19 cellular contexts compared by ENCODE assay signal in the genomic region with DNA sequence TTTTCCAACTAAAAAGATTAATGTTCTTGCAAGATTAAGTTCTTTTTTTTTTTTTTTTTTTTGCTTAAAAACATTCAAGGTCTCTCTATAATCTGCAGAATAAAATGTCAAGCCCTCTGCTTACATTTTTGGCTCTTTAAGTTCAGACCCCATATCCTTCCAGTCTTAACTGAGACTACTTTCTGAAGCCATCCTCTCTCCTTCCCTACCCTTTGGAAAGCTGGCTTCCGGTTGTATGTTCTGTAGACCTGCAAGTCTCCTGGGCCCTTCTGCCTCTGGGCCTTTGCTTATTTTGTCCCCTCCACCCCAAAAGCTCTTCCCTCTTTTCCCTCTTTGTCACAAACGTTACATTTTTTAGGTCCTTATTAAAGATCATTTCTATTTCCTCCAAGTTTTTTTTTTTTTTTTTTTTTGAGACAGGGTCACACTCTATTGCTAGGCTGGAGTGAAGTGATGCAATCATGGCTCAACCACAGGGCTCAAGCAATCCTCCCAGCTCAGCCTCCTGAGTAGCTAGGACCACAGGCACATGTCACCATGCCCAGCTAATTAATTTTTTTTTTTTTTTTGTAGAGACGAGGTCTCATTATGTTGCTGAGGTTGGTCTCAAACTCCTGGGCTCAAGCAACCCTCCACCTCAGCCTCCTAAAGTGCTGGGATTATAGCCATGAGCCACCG. TPM values are rescaled to one million over a fixed set of nuclear protein-coding genes. Genes with fewer than 3 reads are reported as not detected.
DNase-seq lines count a peak whose midpoint lies in the region; ATAC-seq and TF ChIP-seq lines count a peak whose summit lies in the region.
"Had no signal": no experiment of that assay in that cellular context is flagged by ENCODE, and none has a peak within 500 bp of the region (broad histone marks: within the 10 kb centered on the region; RNA-seq: fewer than 3 reads in every experiment).

No MANE protein-coding gene starts in this region.

- H3K4me1 ChIP-seq in HCT116 (ENCODE audit: control insufficient read depth in 1 of 2, insufficient read depth in 2 of 2, low read length in 2 of 2) = no peaks in the 10 kb centered on the region
- H3K4me1 ChIP-seq in OCI-LY3 (ENCODE audit: low read length) = peaks cover 6% of the 10 kb centered on the region; the same call in 1 of the 2 replicates
- H3K4me1 ChIP-seq: lower lobe of right lung, psoas muscle, thyroid gland, vagina had no signal

- TF ChIP-seq POLR2A in HCT116 (IDR thresholded peaks at IDR 0.05; ENCODE audit: borderline replicate concordance, extremely low read depth, insufficient read depth, insufficient read length) = no peak

- peaks cover 8 to 44% (median 22%) of the 10 kb centered on the region in 5 donors for H3K27me3 Mint-ChIP-seq in naive thymus-derived CD8-positive, alpha-beta T cell

- DNase-seq in AG10803 (ENCODE audit: low read depth) = peak; percentile 17
- DNase-seq in HCT116 (ENCODE audit: low read depth, low spot score) = no peak
- peak; percentile 28 for DNase-seq in choroid plexus epithelial cell (ENCODE audit: low read depth)
- DNase-seq in GOT3 (lab: John Stamatoyannopoulos, UW) = no peak
- DNase-seq in naive thymus-derived CD8-positive, alpha-beta T cell = no peak
- DNase-seq in activated naive CD4-positive, alpha-beta T cell (lab: John Stamatoyannopoulos, UW) = no peak

- H3K9ac ChIP-seq in HCT116 (ENCODE audit: low read length) = no peak overlapping the region
- H3K9ac ChIP-seq in OCI-LY3 (ENCODE audit: low read length) = peak overlapping the region; percentile 34; the same call in 1 of the 2 replicates

- H3K79me2 ChIP-seq in HCT116 (ENCODE audit: insufficient read depth, low read length) (no peaks in the 10 kb centered on the region), OCI-LY3 (ENCODE audit: low read length) (no peaks in the 10 kb centered on the region)

- H3K9me3 Mint-ChIP-seq in naive thymus-derived CD8-positive, alpha-beta T cell = peaks cover 0 to 7% (median 0%) of the 10 kb centered on the region in 9 donors
- H3K9me3 Mint-ChIP-seq: activated CD4-positive, alpha-beta T cell treated with anti-CD3 and anti-CD28 coated beads, Interleukin-2, amount 10 ng/mL, durations not matched to agents 7 days and 5 days; activated naive CD8-positive, alpha-beta T cell treated with anti-CD3 and anti-CD28 coated beads for 36 hours had no signal

- no peak overlapping the region for H3K27ac Mint-ChIP-seq in naive thymus-derived CD8-positive, alpha-beta T cell
- H3K27ac Mint-ChIP-seq: activated CD4-positive, alpha-beta T cell treated with anti-CD3 and anti-CD28 coated beads, Interleukin-2, amount 10 ng/mL, durations not matched to agents 7 days and 5 days; activated naive CD8-positive, alpha-beta T cell treated with anti-CD3 and anti-CD28 coated beads for 36 hours; naive thymus-derived CD4-positive, alpha-beta T cell had no signal

- no peak overlapping the region for H3K4me3 Mint-ChIP-seq in naive thymus-derived CD8-positive, alpha-beta T cell
- H3K4me3 Mint-ChIP-seq: activated CD4-positive, alpha-beta T cell treated with anti-CD3 and anti-CD28 coated beads, Interleukin-2, amount 10 ng/mL, durations not matched to agents 7 days and 5 days; activated naive CD8-positive, alpha-beta T cell treated with anti-CD3 and anti-CD28 coated beads for 36 hours; naive thymus-derived CD4-positive, alpha-beta T cell had no signal

- RAD21 ChIA-PET in HCT116 (lab: Charles Lee; ENCODE audit: low non-redundant PET in 1 of 2, low total read pairs in 2 of 2, uncharacterized antibody in 2 of 2, unreplicated experiment in 2 of 2) = interaction anchor here in 1 of 2 experiments (0.7 to 1.0 kb wide), 3 partner anchors 126 to 381 kb away, joined by 3 to 6 read pairs (median 4); no protein-coding TSS in a partner anchor

- H3K27ac ChIP-seq in HCT116 (ENCODE audit: low read depth, low read length) (no peak overlapping the region), OCI-LY3 (ENCODE audit: low read length) (no peak overlapping the region)
- H3K27ac ChIP-seq: lower lobe of right lung, psoas muscle, thyroid gland, vagina, VCaP had no signal

- intact Hi-C loops in HCT116 (cut with micrococcal nuclease) = loop anchor here (1.0 to 10.0 kb wide), 3 partner anchors 130 to 424 kb away; no protein-coding TSS in a partner anchor

- TF ChIP-seq CTCF in AG10803 (conservative IDR thresholded peaks at IDR 0.05; ENCODE audit: low read length) = no peak
- TF ChIP-seq CTCF in HCT116 (IDR thresholded peaks at IDR 0.05 in 2 of 3, conservative IDR thresholded peaks at IDR 0.05 in 1 of 3; ENCODE audit: borderline replicate concordance in 1 of 3, insufficient read depth in 1 of 3, low read depth in 2 of 3, low read length in 2 of 3) = no peak
- no peak for TF ChIP-seq CTCF in OCI-LY3 (IDR thresholded peaks at IDR 0.05; ENCODE audit: low read depth, low read length)
- no peak for TF ChIP-seq CTCF in choroid plexus epithelial cell (conservative IDR thresholded peaks at IDR 0.05; ENCODE audit: low read depth, low read length)

- no peaks in the 10 kb centered on the region for H4K20me1 ChIP-seq in HCT116 (ENCODE audit: insufficient read depth)
- H4K20me1 ChIP-seq in OCI-LY3 (ENCODE audit: insufficient read depth, low read length) = no peaks in the 10 kb centered on the region

- H3K4me2 ChIP-seq in HCT116 (ENCODE audit: low read length) (no peak overlapping the region), OCI-LY3 (ENCODE audit: low read length) (peak overlapping the region; percentile 83)

- no TSS peak for BruUV-seq in HCT116 (replicated peaks; lab: Mats Ljungman, UMichigan)

- TF ChIP-seq RAD21 in HCT116 (IDR thresholded peaks at IDR 0.05; ENCODE audit: low read depth) = no peak

- H3K36me3 ChIP-seq in HCT116 (ENCODE audit: control insufficient read depth in 1 of 2, insufficient read depth in 2 of 2, low read length in 2 of 2) (no peaks in the 10 kb centered on the region), OCI-LY3 (replicated peaks; ENCODE audit: low read depth, low read length) (no peaks in the 10 kb centered on the region)
- H3K36me3 ChIP-seq: MG63, thyroid gland, vagina had no signal

- H3K4me3 ChIP-seq in AG10803 (ENCODE audit: low read length) (no peak overlapping the region), HCT116 (replicated peaks in 1 of 2; ENCODE audit: low read depth in 1 of 2, low read length in 2 of 2) (no peak overlapping the region), OCI-LY3 (ENCODE audit: low read length) (peak overlapping the region; percentile 73), choroid plexus epithelial cell (ENCODE audit: low read depth, low read length) (no peak overlapping the region)
- H3K4me3 ChIP-seq: lower lobe of right lung, MG63, psoas muscle, thyroid gland, vagina had no signal

- H3K9me3 ChIP-seq in HCT116 (ENCODE audit: control insufficient read depth in 1 of 2, insufficient read depth in 1 of 2, low read depth in 1 of 2, low read length in 2 of 2) (no peaks in the 10 kb centered on the region), OCI-LY3 (ENCODE audit: insufficient read depth, low read length) (no peaks in the 10 kb centered on the region)
- H3K9me3 ChIP-seq: lower lobe of right lung, MG63, psoas muscle, thyroid gland, vagina had no signal

- CTCF ChIA-PET in HCT116 (lab: Charles Lee) = interaction anchor here (0.7 to 1.6 kb wide), 11 partner anchors 9 to 690 kb away, joined by 3 to 11 read pairs (median 3); no protein-coding TSS in a partner anchor

- H2AFZ ChIP-seq in HCT116 (ENCODE audit: low read depth, low read length, poor library complexity, severe bottlenecking) (peak overlapping the region; percentile 87), OCI-LY3 (ENCODE audit: low read depth, low read length) (peak overlapping the region; percentile 97)

- H3K9me2 ChIP-seq in HCT116 (ENCODE audit: insufficient read depth) = no peaks in the 10 kb centered on the region

- POLR2A ChIA-PET in HCT116 (lab: Charles Lee) = interaction anchor here (0.7 to 1.4 kb wide), 2 partner anchors 9 to 103 kb away, joined by 3 read pairs; no protein-coding TSS in a partner anchor
- POLR2A ChIA-PET in naive thymus-derived CD8-positive, alpha-beta T cell (lab: Charles Lee) = no interaction called here

- no peak for ATAC-seq in HCT116
- ATAC-seq in HG03108 (IDR thresholded peaks at IDR 0.05; ENCODE audit: unreplicated experiment) = no peak
- ATAC-seq in naive thymus-derived CD8-positive, alpha-beta T cell = no peak

- H3K27me3 ChIP-seq in HCT116 (ENCODE audit: insufficient read depth, low read length) (no peaks in the 10 kb centered on the region), OCI-LY3 (ENCODE audit: low read depth, low read length) (0 out of 2 replicates have a peak, but pooled peaks cover under 1% of the 10 kb centered on the region)
- H3K27me3 ChIP-seq: MG63, thyroid gland, vagina had no signal

- H3K36me3 Mint-ChIP-seq in naive thymus-derived CD8-positive, alpha-beta T cell = peaks cover 0 to 4% (median 0%) of the 10 kb centered on the region in 3 donors

- H3K4me1 Mint-ChIP-seq in naive thymus-derived CD8-positive, alpha-beta T cell = no peaks in the 10 kb centered on the region
- H3K4me1 Mint-ChIP-seq: activated CD4-positive, alpha-beta T cell treated with anti-CD3 and anti-CD28 coated beads, Interleukin-2, amount 10 ng/mL, durations not matched to agents 7 days and 5 days; activated naive CD8-positive, alpha-beta T cell treated with anti-CD3 and anti-CD28 coated beads for 36 hours had no signal

TF ChIP-seq in HCT116, 20 proteins besides CTCF, POLR2A, EP300 and RAD21:
- no peak for TF ChIP-seq SIN3A (IDR thresholded peaks at IDR 0.05; ENCODE audit: low read depth)

RNA-seq across cellular contexts. Expression of gene PTPRB, which starts 46.5 kb away (rescaled TPM):
- total RNA-seq in HCT116 (2021; ENCODE audit: unreplicated experiment) = 0.17 TPM
- polyA plus RNA-seq in HCT116 (2012) = 0.21 and 0.22 TPM in 2 replicates
- total RNA-seq in naive thymus-derived CD8-positive, alpha-beta T cell = not detected
- polyA plus RNA-seq in naive thymus-derived CD8-positive, alpha-beta T cell = not detected
- total RNA-seq: A673; activated CD4-positive, alpha-beta T cell treated with anti-CD3 and anti-CD28 coated beads, Interleukin-2, amount 10 ng/mL, durations not matched to agents 7 days and 5 days; activated naive CD8-positive, alpha-beta T cell treated with anti-CD3 and anti-CD28 coated beads for 36 hours; G401 had no signal
- polyA plus RNA-seq: naive thymus-derived CD4-positive, alpha-beta T cell had no signal

Comparison
In these comparisons a context has a peak if more than half of its experiments do, and no peak if none do; other contexts are left out.
1. DNase-seq: peak in AG10803 (single experiment) and choroid plexus epithelial cell (single experiment); none in HCT116 (single experiment), GOT3 (single experiment), naive thymus-derived CD8-positive, alpha-beta T cell (0 of 10) and activated naive CD4-positive, alpha-beta T cell (0 of 4).